ENCODE assay signal across 17 cellular contexts in genomic region chr15:74427607-74428441, GRCh38. TPM values are rescaled to one million over a fixed set of nuclear protein-coding genes. Genes with fewer than 3 reads are reported as not detected.
DNase-seq lines count a peak whose midpoint lies in the region; ATAC-seq, FAIRE-seq and TF ChIP-seq lines count a peak whose summit lies in the region.
"Had no signal": no experiment of that assay in that cellular context is flagged by ENCODE, and none has a peak within 500 bp of the region (broad histone marks: within the 10 kb centered on the region; RNA-seq: fewer than 3 reads in every experiment).

No MANE protein-coding gene starts in this region.

- H3K4me1 ChIP-seq in HepG2 (ENCODE audit: insufficient read depth, low read length) (peaks cover 100% of the 10 kb centered on the region), right lobe of liver (peaks cover 0 to 3% (median 0%) of the 10 kb centered on the region in 4 donors), RWPE2 (ENCODE audit: insufficient read depth, poor library complexity, severe bottlenecking) (peaks cover 45% of the 10 kb centered on the region), endodermal cell (ENCODE audit: control insufficient read depth, insufficient read depth, low read length) (peaks cover 8% of the 10 kb centered on the region)

- TF ChIP-seq CTCF in HepG2 (CRISPR knock-in tag; IDR thresholded peaks at IDR 0.05) (no peak; the same call in 1 of the 2 replicates), right lobe of liver (IDR thresholded peaks at IDR 0.05) (no peak), RWPE2 (IDR thresholded peaks at IDR 0.05; ENCODE audit: poor library complexity, severe bottlenecking) (no peak), endodermal cell (conservative IDR thresholded peaks at IDR 0.05) (no peak), type B pancreatic cell (conservative IDR thresholded peaks at IDR 0.05) (no peak)

- TF ChIP-seq EP300 in HepG2 (IDR thresholded peaks at IDR 0.05; ENCODE audit: low read depth in 2 of 2, low read length in 2 of 2): no peak
- TF ChIP-seq EP300 in HepG2 (CRISPR knock-in tag; IDR thresholded peaks at IDR 0.05; ENCODE audit: borderline replicate concordance): no peak

- CTCF ChIA-PET in HepG2 (lab: Yijun Ruan, JAX; ENCODE audit: low intra/inter-chr PET ratio, low total read pairs): no interaction called here

- H3K27me3 ChIP-seq in HepG2 (ENCODE audit: control insufficient read depth in 1 of 2, insufficient read depth in 2 of 2, low read length in 2 of 2) (no peaks in the 10 kb centered on the region), right lobe of liver (peaks cover 0 to 3% of the 10 kb centered on the region in 2 donors), RWPE2 (ENCODE audit: insufficient read depth, poor library complexity, severe bottlenecking) (no peaks in the 10 kb centered on the region), endodermal cell (ENCODE audit: control insufficient read depth, insufficient read depth, low read length, poor library complexity, severe bottlenecking) (peaks cover 8% of the 10 kb centered on the region)
- H3K27me3 ChIP-seq: pancreas had no signal

- DNase-seq in HepG2 (ENCODE audit: low spot score) (peak; percentile 58), right lobe of liver (no peak), RWPE2 (ENCODE audit: low spot score) (peak; percentile 73), endodermal cell (peak; percentile 63), type B pancreatic cell (ENCODE audit: extremely low spot score, unreplicated experiment) (no peak), RCC 7860 (ENCODE audit: low spot score) (no peak)
- no peak for DNase-seq in central memory CD4-positive, alpha-beta T cell
- DNase-seq in activated CD4-positive, CD25-positive, alpha-beta regulatory T cell (lab: John Stamatoyannopoulos, UW): no peak
- DNase-seq: AML-193; aorta; DMS79 treated with DMSO at 0.1 percent for 48 hours; effector CD8-positive, alpha-beta T cell; NCI-H1417; NCI-H524 treated with DMSO at 0.1 percent for 48 hours; T-helper 9 cell had no signal

- H3K36me3 Mint-ChIP-seq in endodermal cell (ENCODE audit: low read depth): peaks cover 3% of the 10 kb centered on the region
- H3K36me3 Mint-ChIP-seq in type B pancreatic cell: no peaks in the 10 kb centered on the region

- H3K27me3 Mint-ChIP-seq in endodermal cell (ENCODE audit: insufficient read depth) (peaks cover 14% of the 10 kb centered on the region), type B pancreatic cell (peaks cover 22% of the 10 kb centered on the region)

- H3K9ac ChIP-seq in HepG2 (ENCODE audit: insufficient read depth, low read depth, low read length): no peak overlapping the region
- H3K9ac ChIP-seq in endodermal cell (ENCODE audit: extremely low read depth, low read length, poor library complexity, severe bottlenecking): no peak overlapping the region

- H3K27ac ChIP-seq in HepG2 (ENCODE audit: extremely low read length, insufficient read depth, low read length): peak overlapping the region; percentile 33
- H3K27ac ChIP-seq in right lobe of liver: no peak overlapping the region
- H3K27ac ChIP-seq in RWPE2 (ENCODE audit: poor library complexity, severe bottlenecking): peak overlapping the region; percentile 95
- no peak overlapping the region for H3K27ac ChIP-seq in endodermal cell (ENCODE audit: low read depth, low read length)

- H3K4me3 ChIP-seq in HepG2 (replicated peaks in 1 of 3; ENCODE audit: insufficient read depth in 1 of 3, low read depth in 2 of 3, low read length in 3 of 3) (no peak overlapping the region), right lobe of liver (no peak overlapping the region), RWPE2 (ENCODE audit: severe bottlenecking) (no peak overlapping the region), endodermal cell (ENCODE audit: low read length) (no peak overlapping the region)
- H3K4me3 ChIP-seq: pancreas had no signal

- H2AFZ ChIP-seq in HepG2 (ENCODE audit: low read length): no peak overlapping the region

- no peak for TF ChIP-seq POLR2A in HepG2 (IDR thresholded peaks at IDR 0.05; ENCODE audit: insufficient read depth in 1 of 2, low read depth in 2 of 2, low read length in 2 of 2)
- TF ChIP-seq POLR2A in right lobe of liver (IDR thresholded peaks at IDR 0.05): no peak

- peaks cover 65% of the 10 kb centered on the region for H3K79me2 ChIP-seq in HepG2 (ENCODE audit: insufficient read depth, low read length)

- no TSS peak for BruUV-seq in HepG2 (replicated peaks; lab: Mats Ljungman, UMichigan)

- H3K27ac Mint-ChIP-seq in endodermal cell: no peak overlapping the region
- H3K27ac Mint-ChIP-seq in type B pancreatic cell: peak overlapping the region; percentile 43

- in situ Hi-C loops in HepG2 (cut with HindIII; ENCODE audit: extremely low pct_ligation_motif_present, low pct_unique_long_range_greater_than_20kb): no loop called here

- POLR2A ChIA-PET in HepG2 (lab: Yijun Ruan, JAX): interaction anchor here (0.8 to 9.8 kb wide), 3 partner anchors 9 to 33 kb away, joined by 3 to 140 read pairs (median 10); partner anchors contain the start of gene UBL7

- peaks cover 19% of the 10 kb centered on the region for H4K20me1 ChIP-seq in HepG2 (ENCODE audit: insufficient read depth, low read length)

- FAIRE-seq in HepG2 (lab: Jason Lieb, UNC) (no peak), RCC 7860 (lab: Jason Lieb, UNC) (no peak)
- FAIRE-seq: pancreas, urothelium cell line had no signal

- intact Hi-C loops in HepG2 (cut with micrococcal nuclease; ENCODE audit: unreplicated experiment): no loop called here
- intact Hi-C loops in right lobe of liver (cut with DNase I): no loop called here

- peaks cover 20% of the 10 kb centered on the region for H3K4me1 Mint-ChIP-seq in endodermal cell
- peaks cover 15% of the 10 kb centered on the region for H3K4me1 Mint-ChIP-seq in type B pancreatic cell (ENCODE audit: unreplicated experiment)

- no peak overlapping the region for H3K4me2 ChIP-seq in HepG2 (ENCODE audit: low read depth, low read length)

- peaks cover 0 to 1% of the 10 kb centered on the region in 2 experiments; a peak in 3 of 5 replicates for H3K36me3 ChIP-seq in HepG2 (replicated peaks in 1 of 2; ENCODE audit: control insufficient read depth in 1 of 2, insufficient read depth in 2 of 2, low read length in 2 of 2)
- no peaks in the 10 kb centered on the region for H3K36me3 ChIP-seq in right lobe of liver
- H3K36me3 ChIP-seq in RWPE2 (ENCODE audit: low read depth): peaks cover 10% of the 10 kb centered on the region; the same call in 1 of the 2 replicates
- H3K36me3 ChIP-seq in endodermal cell (ENCODE audit: control insufficient read depth, insufficient read depth, low read length): no peaks in the 10 kb centered on the region
- H3K36me3 ChIP-seq: pancreas had no signal

- H3K9me3 ChIP-seq in HepG2 (ENCODE audit: low read length) (no peaks in the 10 kb centered on the region), right lobe of liver (no peaks in the 10 kb centered on the region), RWPE2 (ENCODE audit: severe bottlenecking) (no peaks in the 10 kb centered on the region), endodermal cell (ENCODE audit: control insufficient read depth, low read length) (no peaks in the 10 kb centered on the region)
- H3K9me3 ChIP-seq: pancreas had no signal

- ATAC-seq in HepG2: peak; percentile 5
- no peak for ATAC-seq in right lobe of liver
- ATAC-seq in RWPE2 (ENCODE audit: low read depth): no peak

- H3K9me3 Mint-ChIP-seq in endodermal cell (no peaks in the 10 kb centered on the region), type B pancreatic cell (no peaks in the 10 kb centered on the region)

- H3K4me3 Mint-ChIP-seq in endodermal cell: no peak overlapping the region
- no peak overlapping the region for H3K4me3 Mint-ChIP-seq in type B pancreatic cell

- WGBS in HepG2 (ENCODE audit: low lambda C conversion rate): 81% methylated on average over 8 of the region's 9 CpGs
- 80% methylated on average over 4 of the region's 9 CpGs for WGBS in right lobe of liver (ENCODE audit: insufficient coverage, low coverage, low lambda C conversion rate, missing lambda C conversion rate)
- 79 to 83% methylated on average over 6 to 9 of the region's 9 CpGs for WGBS in endodermal cell (ENCODE audit: insufficient coverage in 1 of 2, insufficient read length in 1 of 2), 2 experiments

- no peak for TF ChIP-seq RAD21 in HepG2 (CRISPR knock-in tag; IDR thresholded peaks at IDR 0.05)

RNA-seq across cellular contexts. Expression of gene SEMA7A, which starts 5.9 kb away (rescaled TPM):
- total RNA-seq in HepG2 (2016; rRNA removed; fragmentation: Illumina TruSeq; extraction: Trizol) (7.1 and 15.8 TPM in 2 replicates), right lobe of liver (1 to 10 TPM in 3 of 6 experiments, under 1 TPM in 3; 0.42 to 2.4 (median 1.1) TPM), endodermal cell (1 to 10 TPM; 8.1 to 8.2 TPM), type B pancreatic cell (ENCODE audit: low replicate concordance) (6.3 and 11.2 TPM in 2 replicates)
- 6.7 and 6.9 TPM in 2 replicates for total RNA-seq in HepG2 (2016; cell fraction: cytosol; rRNA removed; fragmentation: Illumina TruSeq; extraction: Trizol; ENCODE audit: low read depth)
- total RNA-seq in HepG2 (2016; cell fraction: insoluble cytoplasmic fraction; rRNA removed; fragmentation: Illumina TruSeq; extraction: Trizol): 5.8 and 16.8 TPM in 2 replicates
- 6.1 and 7.5 TPM in 2 replicates for total RNA-seq in HepG2 (2016; cell fraction: membrane; rRNA removed; fragmentation: Illumina TruSeq; extraction: Trizol)
- total RNA-seq in HepG2 (2016; cell fraction: nucleus; rRNA removed; fragmentation: Illumina TruSeq; extraction: Trizol): 18.1 and 21.2 TPM in 2 replicates
- polyA plus RNA-seq in HepG2 (2011; rRNA removed): 9.0 and 11.3 TPM in 2 replicates
- 9.5 and 11.5 TPM in 2 replicates for polyA plus RNA-seq in HepG2 (2011; cell fraction: cytosol; rRNA removed)
- polyA plus RNA-seq in HepG2 (2011; cell fraction: nucleus; rRNA removed): 27.8 and 40.2 TPM in 2 replicates
- 6.1 and 9.1 TPM in 2 replicates for polyA plus RNA-seq in HepG2 (2012)
- polyA plus RNA-seq in HepG2 (2016; cell fraction: cytosol; fragmentation: Illumina TruSeq; extraction: Trizol; ENCODE audit: low read depth): 0.77 and 0.90 TPM in 2 replicates
- 3.7 and 5.2 TPM in 2 replicates for polyA plus RNA-seq in HepG2 (2016; cell fraction: insoluble cytoplasmic fraction; fragmentation: Illumina TruSeq; extraction: Trizol; ENCODE audit: low read depth)
- 2.0 and 2.2 TPM in 2 replicates for polyA plus RNA-seq in HepG2 (2016; cell fraction: membrane; fragmentation: Illumina TruSeq; extraction: Trizol; ENCODE audit: low read depth)
- polyA plus RNA-seq in HepG2 (2016; cell fraction: nucleus; fragmentation: Illumina TruSeq; extraction: Trizol; ENCODE audit: insufficient read depth, low read depth): 40.2 and 42.1 TPM in 2 replicates
- polyA minus RNA-seq in HepG2 (2011; rRNA and poly(A)+ RNA removed; ENCODE audit: low replicate concordance): 1.2 and 27.6 TPM in 2 replicates
- polyA minus RNA-seq in HepG2 (2011; cell fraction: cytosol; rRNA and poly(A)+ RNA removed): 8.8 and 9.2 TPM in 2 replicates
- 13.6 and 14.7 TPM in 2 replicates for polyA minus RNA-seq in HepG2 (2011; cell fraction: nucleus; rRNA and poly(A)+ RNA removed)
- polyA plus RNA-seq in endodermal cell (2013, experiment 1 of 2): 21.8 TPM
- 21.5 TPM for polyA plus RNA-seq in endodermal cell (2013, experiment 2 of 2)

RNA-seq across cellular contexts. Expression of gene UBL7, which starts 33.1 kb away (rescaled TPM):
- total RNA-seq in HepG2 (2016; rRNA removed; fragmentation: Illumina TruSeq; extraction: Trizol): 55.0 and 63.2 TPM in 2 replicates
- total RNA-seq in HepG2 (2016; cell fraction: cytosol; rRNA removed; fragmentation: Illumina TruSeq; extraction: Trizol; ENCODE audit: low read depth): 40.0 and 66.0 TPM in 2 replicates
- 52.3 and 63.7 TPM in 2 replicates for total RNA-seq in HepG2 (2016; cell fraction: insoluble cytoplasmic fraction; rRNA removed; fragmentation: Illumina TruSeq; extraction: Trizol)
- 56.6 and 72.2 TPM in 2 replicates for total RNA-seq in HepG2 (2016; cell fraction: membrane; rRNA removed; fragmentation: Illumina TruSeq; extraction: Trizol)
- total RNA-seq in HepG2 (2016; cell fraction: nucleus; rRNA removed; fragmentation: Illumina TruSeq; extraction: Trizol): 14.7 and 21.3 TPM in 2 replicates
- polyA plus RNA-seq in HepG2 (2011; rRNA removed): 63.5 and 65.3 TPM in 2 replicates
- 57.8 and 86.0 TPM in 2 replicates for polyA plus RNA-seq in HepG2 (2011; cell fraction: cytosol; rRNA removed)
- polyA plus RNA-seq in HepG2 (2011; cell fraction: nucleus; rRNA removed): 25.5 and 27.0 TPM in 2 replicates
- 38.1 and 49.1 TPM in 2 replicates for polyA plus RNA-seq in HepG2 (2012)
- polyA plus RNA-seq in HepG2 (2016; cell fraction: cytosol; fragmentation: Illumina TruSeq; extraction: Trizol; ENCODE audit: low read depth): 60.3 and 88.5 TPM in 2 replicates
- polyA plus RNA-seq in HepG2 (2016; cell fraction: insoluble cytoplasmic fraction; fragmentation: Illumina TruSeq; extraction: Trizol; ENCODE audit: low read depth): 70.2 and 77.9 TPM in 2 replicates
- polyA plus RNA-seq in HepG2 (2016; cell fraction: membrane; fragmentation: Illumina TruSeq; extraction: Trizol; ENCODE audit: low read depth): 79.8 and 95.5 TPM in 2 replicates
- 32.2 and 35.3 TPM in 2 replicates for polyA plus RNA-seq in HepG2 (2016; cell fraction: nucleus; fragmentation: Illumina TruSeq; extraction: Trizol; ENCODE audit: insufficient read depth, low read depth)
- polyA minus RNA-seq in HepG2 (2011; rRNA and poly(A)+ RNA removed; ENCODE audit: low replicate concordance): 109 and 162 TPM in 2 replicates
- 22.8 and 25.9 TPM in 2 replicates for polyA minus RNA-seq in HepG2 (2011; cell fraction: cytosol; rRNA and poly(A)+ RNA removed)
- 11.3 and 16.4 TPM in 2 replicates for polyA minus RNA-seq in HepG2 (2011; cell fraction: nucleus; rRNA and poly(A)+ RNA removed)
- 10 to 100 TPM; 14.8 to 38.0 (median 17.3) TPM for total RNA-seq in right lobe of liver
- 10 to 100 TPM; 38.5 to 52.6 TPM for total RNA-seq in endodermal cell
- polyA plus RNA-seq in endodermal cell (2013, experiment 1 of 2): 62.0 TPM
- polyA plus RNA-seq in endodermal cell (2013, experiment 2 of 2): 50.5 TPM
- total RNA-seq in type B pancreatic cell (ENCODE audit: low replicate concordance): 42.0 and 57.0 TPM in 2 replicates

Comparison
In these comparisons a context has a peak if more than half of its experiments do, and no peak if none do; other contexts are left out.
1. DNase-seq: peak in HepG2 (single experiment), RWPE2 (single experiment) and endodermal cell (single experiment); none in right lobe of liver (0 of 3), type B pancreatic cell (single experiment), RCC 7860 (single experiment), central memory CD4-positive, alpha-beta T cell (single experiment) and activated CD4-positive, CD25-positive, alpha-beta regulatory T cell (0 of 4).
2. H3K27ac ChIP-seq: peak in HepG2 (single experiment) and RWPE2 (single experiment); none in right lobe of liver (0 of 3) and endodermal cell (single experiment).